Comparison of ENCODE assay signal across 1 cellular context in genomic region chr6:28948782-28949486, GRCh38.
TF ChIP-seq lines count a peak whose summit lies in the region.

No MANE protein-coding gene starts in this region.

TF ChIP-seq in HepG2, 621 proteins besides CTCF, POLR2A, EP300 and RAD21:
- 0 out of 2 replicates have a peak, but pooled peaks have one; percentile 27 for TF ChIP-seq NFIC (IDR thresholded peaks at IDR 0.05; ENCODE audit: low read length)
- no peak for TF ChIP-seq ZNF569 (CRISPR knock-in tag; IDR thresholded peaks at IDR 0.05; ENCODE audit: borderline replicate concordance)
- TF ChIP-seq ZNF678 (CRISPR knock-in tag; IDR thresholded peaks at IDR 0.05): no peak
- no peak for TF ChIP-seq IRF2 (CRISPR knock-in tag; IDR thresholded peaks at IDR 0.05)
- TF ChIP-seq NFYB (CRISPR knock-in tag; IDR thresholded peaks at IDR 0.05): peak; percentile 85
- TF ChIP-seq GATA4 (IDR thresholded peaks at IDR 0.05; ENCODE audit: borderline replicate concordance, low read depth): 0 out of 2 replicates have a peak, but pooled peaks have one; percentile 50
- TF ChIP-seq RBAK (CRISPR knock-in tag; IDR thresholded peaks at IDR 0.05): no peak
- TF ChIP-seq DMAP1 (CRISPR knock-in tag; IDR thresholded peaks at IDR 0.05): 0 out of 2 replicates have a peak, but pooled peaks have one; percentile 19
- TF ChIP-seq ZC3H4 (CRISPR knock-in tag; IDR thresholded peaks at IDR 0.05; ENCODE audit: borderline replicate concordance): peak; percentile 96
- TF ChIP-seq HOXA3 (CRISPR knock-in tag; IDR thresholded peaks at IDR 0.05): 0 out of 2 replicates have a peak, but pooled peaks have one; percentile 9
- peak; percentile 48; the same call in 1 of the 2 replicates for TF ChIP-seq AFF4 (CRISPR knock-in tag; IDR thresholded peaks at IDR 0.05)
- TF ChIP-seq MAFK (conservative IDR thresholded peaks at IDR 0.05 in 1 of 2, IDR thresholded peaks at IDR 0.05 in 1 of 2; ENCODE audit: low read length in 2 of 2): peak; percentile 10 to 28; a peak in 2 of 4 replicates
- TF ChIP-seq MBD4 (IDR thresholded peaks at IDR 0.05; ENCODE audit: borderline replicate concordance, low read length): no peak
- no peak for TF ChIP-seq ZBTB39 (CRISPR knock-in tag; IDR thresholded peaks at IDR 0.05)
- TF ChIP-seq ZNF589 (CRISPR knock-in tag; conservative IDR thresholded peaks at IDR 0.05): no peak
- TF ChIP-seq NR2F1 (CRISPR knock-in tag; IDR thresholded peaks at IDR 0.05): no peak
- TF ChIP-seq BCL3 (CRISPR knock-in tag; IDR thresholded peaks at IDR 0.05): no peak
- TF ChIP-seq SP1 (IDR thresholded peaks at IDR 0.05): no peak
- peak; percentile 50; the same call in 1 of the 2 replicates for TF ChIP-seq SP1 (CRISPR knock-in tag; IDR thresholded peaks at IDR 0.05)
- TF ChIP-seq ZNF577 (CRISPR knock-in tag; IDR thresholded peaks at IDR 0.05; ENCODE audit: borderline replicate concordance, low read depth): no peak
- peak; percentile 33 for TF ChIP-seq PRPF4 (IDR thresholded peaks at IDR 0.05; ENCODE audit: low read depth, low read length, poor library complexity, severe bottlenecking)
- no peak for TF ChIP-seq ZNF75D (CRISPR knock-in tag; IDR thresholded peaks at IDR 0.05; ENCODE audit: borderline replicate concordance)
- TF ChIP-seq POLR2AphosphoS5 (IDR thresholded peaks at IDR 0.05; ENCODE audit: low read depth, low read length): peak; percentile 78
- TF ChIP-seq ZNF230 (CRISPR knock-in tag; IDR thresholded peaks at IDR 0.05): no peak
- peak; percentile 77 for TF ChIP-seq NFYC (CRISPR knock-in tag; IDR thresholded peaks at IDR 0.05)
- TF ChIP-seq ZNF333 (CRISPR knock-in tag; IDR thresholded peaks at IDR 0.05; ENCODE audit: borderline replicate concordance): no peak
- no peak for TF ChIP-seq HNF4A (CRISPR knock-in tag; IDR thresholded peaks at IDR 0.05)
- peak; percentile 63; the same call in 1 of the 2 replicates for TF ChIP-seq ZBTB4 (CRISPR knock-in tag; IDR thresholded peaks at IDR 0.05; ENCODE audit: borderline replicate concordance)
- TF ChIP-seq TAF15 (IDR thresholded peaks at IDR 0.05; ENCODE audit: low read depth, low read length, poor library complexity, severe bottlenecking): no peak
- TF ChIP-seq ZNF44 (CRISPR knock-in tag; IDR thresholded peaks at IDR 0.05): no peak
- no peak for TF ChIP-seq ZNF780A (CRISPR knock-in tag; IDR thresholded peaks at IDR 0.05)
- no peak for TF ChIP-seq ZBTB42 (CRISPR knock-in tag; IDR thresholded peaks at IDR 0.05)
- TF ChIP-seq ZNF746 (CRISPR knock-in tag; IDR thresholded peaks at IDR 0.05): no peak
- TF ChIP-seq HINFP (CRISPR knock-in tag; IDR thresholded peaks at IDR 0.05; ENCODE audit: low read depth): no peak
